Comparison of ENCODE assay signal across 10 cellular contexts in the genomic region with DNA sequence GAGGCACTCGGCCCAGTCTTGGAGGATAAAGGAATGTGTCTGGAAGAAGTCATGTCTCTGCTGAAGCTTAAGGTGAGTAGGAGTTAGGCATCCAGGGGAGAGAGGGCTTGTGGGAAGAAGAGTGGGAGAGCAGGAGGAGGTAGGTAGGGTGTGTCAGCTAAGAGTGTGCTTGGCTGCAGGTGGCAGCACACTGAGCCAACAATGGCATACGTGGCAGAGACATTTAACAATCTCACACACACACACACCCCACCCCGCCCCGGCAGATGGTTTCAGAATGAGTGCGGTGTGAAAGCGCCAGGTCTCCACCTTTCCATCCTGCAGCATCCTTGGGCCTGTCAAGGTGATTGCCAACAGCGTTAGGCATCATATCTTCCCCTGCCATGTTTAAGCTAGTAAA. TPM values are rescaled to one million over a fixed set of nuclear protein-coding genes. Genes with fewer than 3 reads are reported as not detected.
DNase-seq lines count a peak whose midpoint lies in the region; ATAC-seq and TF ChIP-seq lines count a peak whose summit lies in the region.
"Had no signal": no experiment of that assay in that cellular context is flagged by ENCODE, and none has a peak within 500 bp of the region (broad histone marks: within the 10 kb centered on the region; RNA-seq: fewer than 3 reads in every experiment).

No MANE protein-coding gene starts in this region.

- H3K9me3 ChIP-seq in mammary epithelial cell (replicated peaks; ENCODE audit: insufficient read depth, low read length), result peaks cover 7% of the 10 kb centered on the region

- no peak overlapping the region for H3K27ac Mint-ChIP-seq in Calu3 (ENCODE audit: unreplicated experiment)

- no peak overlapping the region for H3K4me2 ChIP-seq in mammary epithelial cell (ENCODE audit: insufficient read depth, low read depth, low read length)

- H3K36me3 ChIP-seq in mammary epithelial cell (ENCODE audit: insufficient read depth, low read length) (no peaks in the 10 kb centered on the region), H7 (replicated peaks; ENCODE audit: control insufficient read depth, insufficient read depth, low read length) (no peaks in the 10 kb centered on the region; the same call in 1 of the 2 replicates)

- no peak overlapping the region for H3K27ac ChIP-seq in mammary epithelial cell (ENCODE audit: insufficient read depth, low read depth, low read length)

- peaks cover 5% of the 10 kb centered on the region for H3K4me1 ChIP-seq in mammary epithelial cell (ENCODE audit: insufficient read depth, low read length)

- no peak overlapping the region for H3K4me3 Mint-ChIP-seq in Calu3 (ENCODE audit: low read depth, unreplicated experiment)
- H3K4me3 Mint-ChIP-seq: natural killer cell treated with Interleukin-12 subunit alpha and Interleukin-12 subunit beta and Interleukin-15 and Interleukin-18, amount 100 ng/mL, for 72 hours had no signal

- BruUV-seq in mammary epithelial cell (replicated peaks; lab: Mats Ljungman, UMichigan) (no TSS peak), Calu3 (replicated peaks; lab: Mats Ljungman, UMichigan) (no TSS peak)

- no peaks in the 10 kb centered on the region for H3K27me3 ChIP-seq in mammary epithelial cell (ENCODE audit: insufficient read depth, low read length)
- H3K27me3 ChIP-seq in H7 (ENCODE audit: control insufficient read depth, insufficient read depth, low read length), result no peaks in the 10 kb centered on the region

- H3K4me1 Mint-ChIP-seq in Calu3 (ENCODE audit: low read depth, unreplicated experiment), result no peaks in the 10 kb centered on the region

- no peaks in the 10 kb centered on the region for H3K27me3 Mint-ChIP-seq in Calu3 (ENCODE audit: unreplicated experiment)

- H3K79me2 ChIP-seq in mammary epithelial cell (ENCODE audit: insufficient read depth, low read length), result no peaks in the 10 kb centered on the region

- DNase-seq in activated CD4-positive, alpha-beta T cell treated with anti-CD3 and anti-CD28 coated beads for 48 hours, result peak; percentile 69
- DNase-seq in activated CD4-positive, alpha-beta T cell treated with anti-CD3 and anti-CD28 coated beads for 4 hours, result no peak
- DNase-seq in NCI-H187 treated with DMSO at 0.1 percent for 48 hours (lab: John Stamatoyannopoulos, UW) (peak; percentile 14), mammary epithelial cell (peak; percentile 61), Calu3 (no peak), H7 (no peak)
- DNase-seq in stimulated activated CD4-positive, alpha-beta T cell treated with anti-CD3 and anti-CD28 coated beads, TNF-alpha, amount 100 ng/mL, for 48 hours (ENCODE audit: low read depth in 3 of 3), result peak in 2 of 3 donors; percentile 27 to 43
- DNase-seq: amniotic stem cell had no signal

- intact Hi-C loops in mammary epithelial cell (cut with micrococcal nuclease) (no loop called here), Calu3 (cut with micrococcal nuclease; ENCODE audit: unreplicated experiment) (loop anchor here (5.0 to 10.0 kb wide), 2 partner anchors 47 to 210 kb away; no protein-coding TSS in a partner anchor)

- H3K4me3 ChIP-seq in mammary epithelial cell (replicated peaks in 1 of 3; ENCODE audit: insufficient read depth in 1 of 3, low read depth in 2 of 3, low read length in 3 of 3) (no peak overlapping the region), H7 (ENCODE audit: insufficient read depth, low read depth, low read length) (no peak overlapping the region)

- no peaks in the 10 kb centered on the region for H3K9me3 Mint-ChIP-seq in Calu3 (ENCODE audit: low read depth, unreplicated experiment)
- H3K9me3 Mint-ChIP-seq: natural killer cell treated with Interleukin-12 subunit alpha and Interleukin-12 subunit beta and Interleukin-15 and Interleukin-18, amount 100 ng/mL, for 72 hours had no signal

- no peaks in the 10 kb centered on the region for H4K20me1 ChIP-seq in mammary epithelial cell (ENCODE audit: insufficient read depth, low read length)

- TF ChIP-seq CTCF in mammary epithelial cell (conservative IDR thresholded peaks at IDR 0.05 in 1 of 2, IDR thresholded peaks at IDR 0.05 in 1 of 2; ENCODE audit: extremely low read depth in 1 of 2, insufficient read depth in 1 of 2, low read depth in 1 of 2, low read length in 2 of 2), result peak in 1 of 2 donors; percentile 12
- TF ChIP-seq CTCF in Calu3 (IDR thresholded peaks at IDR 0.05; ENCODE audit: unreplicated experiment), result no peak

- in situ Hi-C loops in mammary epithelial cell (cut with MboI; ENCODE audit: low sequenced_read_pairs in 2 of 2), result loop anchor here in 1 of 2 donors (25.0 kb wide), 1 partner anchor 177 kb away; the partner anchor contains the start of gene SMURF1

- dilution Hi-C loops in mammary epithelial cell (cut with HindIII; ENCODE audit: low sequenced_read_pairs), result loop anchor here (25.0 kb wide), 1 partner anchor 302 kb away; no protein-coding TSS in a partner anchor

- ATAC-seq in HG02981 (IDR thresholded peaks at IDR 0.05; ENCODE audit: unreplicated experiment), result no peak

- H3K36me3 Mint-ChIP-seq in Calu3 (ENCODE audit: insufficient read depth, unreplicated experiment), result no peaks in the 10 kb centered on the region
- H3K36me3 Mint-ChIP-seq: natural killer cell treated with Interleukin-12 subunit alpha and Interleukin-12 subunit beta and Interleukin-15 and Interleukin-18, amount 100 ng/mL, for 72 hours had no signal

- 67% methylated on average over 7 of the region's 7 CpGs for whole genome bisulfite sequencing in mammary epithelial cell (ENCODE audit: low coverage, missing lambda C conversion rate)

- H2AFZ ChIP-seq in mammary epithelial cell (ENCODE audit: low read depth, low read length), result peak overlapping the region; percentile 74

- H3K9ac ChIP-seq in mammary epithelial cell (ENCODE audit: insufficient read depth, low read length), result no peak overlapping the region

- CTCF ChIA-PET in mammary epithelial cell (lab: Charles Lee; ENCODE audit: low non-redundant PET), result no interaction called here
- CTCF ChIA-PET in Calu3 (lab: Charles Lee), result no interaction called here

RNA-seq across cellular contexts. Expression of gene ARPC1A, which starts 11.2 kb away (rescaled TPM):
- total RNA-seq in mammary epithelial cell, result 100 to 1,000 TPM; 177 to 218 TPM
- polyA plus RNA-seq in mammary epithelial cell, result 249 TPM
- polyA minus RNA-seq in mammary epithelial cell, result 373 TPM
- 146 TPM in 2 replicates for total RNA-seq in Calu3 (2022)
- 168 and 188 TPM in 2 replicates for total RNA-seq in H7 (2014; rRNA removed; shearing (Covaris generic))

RNA-seq across cellular contexts. Expression of gene MYH16, which starts 41.9 kb away (rescaled TPM):
- total RNA-seq in mammary epithelial cell (1 to 10 TPM in 1 of 2 donors, under 1 TPM in 1; under 0.01 to 3.4 TPM), Calu3 (2022) (0.61 and 0.97 TPM in 2 replicates)
- polyA plus RNA-seq in mammary epithelial cell, result 3.7 TPM
- not detected for polyA minus RNA-seq in mammary epithelial cell
- not detected in 2 replicates for total RNA-seq in H7 (2014; rRNA removed; shearing (Covaris generic))
- total RNA-seq: natural killer cell treated with Interleukin-12 subunit alpha and Interleukin-12 subunit beta and Interleukin-15 and Interleukin-18, amount 100 ng/mL, for 72 hours had no signal

Comparison
In these comparisons a context has a peak if more than half of its experiments do, and no peak if none do; other contexts are left out.
1. DNase-seq: peak in activated CD4-positive, alpha-beta T cell treated with anti-CD3 and anti-CD28 coated beads for 48 hours (single experiment), NCI-H187 treated with DMSO at 0.1 percent for 48 hours (single experiment), mammary epithelial cell (single experiment) and stimulated activated CD4-positive, alpha-beta T cell treated with anti-CD3 and anti-CD28 coated beads, TNF-alpha, amount 100 ng/mL, for 48 hours (2 of 3); none in activated CD4-positive, alpha-beta T cell treated with anti-CD3 and anti-CD28 coated beads for 4 hours (0 of 2), Calu3 (single experiment) and H7 (single experiment).